ENCODE assay signal across 15 cellular contexts in the genomic region with DNA sequence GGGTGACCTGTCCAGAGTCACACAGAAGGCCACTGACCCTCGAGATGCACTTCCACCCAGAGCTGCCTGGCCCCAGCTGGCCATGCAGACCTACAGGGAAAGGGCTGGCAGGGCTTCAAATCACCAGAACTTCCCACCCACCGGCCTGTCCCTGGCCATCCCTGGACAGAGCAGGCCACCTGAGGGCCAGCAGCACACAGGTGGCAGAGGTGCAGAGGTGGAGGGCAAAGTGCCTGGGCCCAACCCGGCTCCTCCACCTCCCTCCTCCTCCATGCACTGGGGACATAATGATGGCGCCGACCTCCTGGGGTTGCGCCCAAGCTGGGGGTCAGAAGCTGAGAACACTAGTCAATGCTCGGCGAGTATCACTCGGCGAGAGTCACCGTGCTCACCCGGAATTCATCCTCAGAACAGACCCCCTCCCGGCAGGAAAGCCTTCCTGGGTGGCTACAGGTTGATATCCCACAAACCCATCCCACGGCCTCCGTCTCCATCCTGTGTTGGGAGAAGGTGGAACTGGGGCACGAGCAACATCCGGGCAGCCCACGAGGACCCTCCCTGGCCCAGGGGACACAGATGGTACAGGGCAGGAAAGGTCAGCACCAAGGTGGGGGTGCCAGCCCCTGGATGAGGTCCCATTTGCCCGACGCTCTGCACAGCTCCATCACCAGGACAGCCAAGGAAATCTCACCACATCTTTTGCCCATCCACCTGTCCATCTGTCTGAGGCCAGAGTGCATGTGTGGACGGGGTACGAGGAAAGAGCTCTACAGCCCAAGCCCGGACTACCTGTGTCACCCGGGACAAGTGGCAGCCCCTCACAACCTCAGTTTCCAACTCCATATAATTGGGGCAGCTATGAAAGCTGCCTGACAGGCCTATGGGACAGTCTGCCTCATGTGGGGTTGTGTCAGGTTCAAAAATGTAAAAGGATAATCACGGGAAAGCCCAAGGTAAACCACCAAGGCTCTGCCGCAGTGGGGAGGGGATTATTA.
"Had no signal": no experiment of that assay in that cellular context is flagged by ENCODE, and none has a peak within 500 bp of the region (broad histone marks: within the 10 kb centered on the region; RNA-seq: fewer than 3 reads in every experiment).

No MANE protein-coding gene starts in this region.

- H3K9me3 ChIP-seq: ascending aorta, colonic mucosa, thyroid gland, vagina had no signal

- H3K27me3 ChIP-seq: ascending aorta, colonic mucosa, thyroid gland, vagina had no signal

- H3K27ac ChIP-seq: ascending aorta, colonic mucosa, thyroid gland, vagina had no signal

- H3K4me1 ChIP-seq: ascending aorta, colonic mucosa, thyroid gland, vagina had no signal

- DNase-seq: activated CD4-positive, alpha-beta T cell treated with anti-CD3 and anti-CD28 coated beads, Interleukin-2, amount 50 U/mL, for 1 hour; activated CD4-positive, CD25-positive, alpha-beta regulatory T cell; activated gamma-delta T cell; activated naive CD8-positive, alpha-beta T cell treated with anti-CD3 and anti-CD28 coated beads for 36 hours; activated T-cell treated with anti-CD3 and anti-CD28 coated beads, Interleukin-2, amount 50 U/mL, for 1 hour; colonic mucosa; effector CD4-positive, alpha-beta T cell; foreskin melanocyte; mammary epithelial cell; small intestine; thyroid gland had no signal

- FAIRE-seq: small intestine had no signal

- H3K36me3 ChIP-seq: ascending aorta, colonic mucosa, thyroid gland, vagina had no signal

- H3K4me3 ChIP-seq: ascending aorta, colonic mucosa, thyroid gland, vagina had no signal

- ATAC-seq: naive thymus-derived CD8-positive, alpha-beta T cell; SK-N-SH treated with all-trans-retinoic acid at 6 μM for 48 hours had no signal
